12 cellular contexts compared by ENCODE assay signal in genomic region chr6:12313992-12314589, GRCh38. TPM values are rescaled to one million over a fixed set of nuclear protein-coding genes. Genes with fewer than 3 reads are reported as not detected.
DNase-seq lines count a peak whose midpoint lies in the region; ATAC-seq, FAIRE-seq and TF ChIP-seq lines count a peak whose summit lies in the region.
"Had no signal": no experiment of that assay in that cellular context is flagged by ENCODE, and none has a peak within 500 bp of the region (broad histone marks: within the 10 kb centered on the region; RNA-seq: fewer than 3 reads in every experiment).

No MANE protein-coding gene starts in this region.

- H3K79me2 ChIP-seq in ACC112 (ENCODE audit: control insufficient read depth, insufficient read depth, low read length, unreplicated experiment) (no peaks in the 10 kb centered on the region), endothelial cell of umbilical vein (ENCODE audit: control insufficient read depth, insufficient read depth, low read length) (no peaks in the 10 kb centered on the region)

- no peaks in the 10 kb centered on the region for H3K9me1 ChIP-seq in endothelial cell of umbilical vein (replicated peaks; ENCODE audit: control insufficient read depth, extremely low read depth, insufficient read depth, low read length)

- DNase-seq in MG63, result peak; percentile 58
- DNase-seq in endothelial cell of umbilical vein (ENCODE audit: low read depth, low spot score), result peak; percentile 89
- DNase-seq in mucosa of gallbladder (ENCODE audit: low spot score), result peak; percentile 80
- no peak for DNase-seq in GOT3 (lab: John Stamatoyannopoulos, UW)
- DNase-seq: activated CD4-positive, alpha-beta T cell treated with anti-CD3 and anti-CD28 coated beads, Interleukin-2, amount 10 ng/mL, durations not matched to agents 7 days and 5 days; activated gamma-delta T cell; NCI-H748 treated with DMSO at 0.1 percent for 48 hours; stimulated activated CD4-positive, alpha-beta T cell treated with anti-CD3 and anti-CD28 coated beads, Interleukin-15, amount 100 ng/mL, for 24 hours had no signal

- CTCF ChIA-PET in endothelial cell of umbilical vein (lab: Charles Lee), result interaction anchor here (0.7 to 6.3 kb wide), 17 partner anchors 10 to 659 kb away, joined by 3 to 67 read pairs (median 4); no protein-coding TSS in a partner anchor

- H4K20me1 ChIP-seq in endothelial cell of umbilical vein (replicated peaks; ENCODE audit: control insufficient read depth, extremely low read depth, insufficient read depth, low read length), result no peaks in the 10 kb centered on the region

- H3K27ac ChIP-seq in ACC112 (ENCODE audit: low read depth, low read length) (no peak overlapping the region), endothelial cell of umbilical vein (ENCODE audit: insufficient read depth, low read depth, low read length) (peak overlapping the region; percentile 77)

- H3K36me3 ChIP-seq in ACC112 (ENCODE audit: insufficient read depth, low read length), result no peaks in the 10 kb centered on the region
- H3K36me3 ChIP-seq in MG63, result no peaks in the 10 kb centered on the region
- no peaks in the 10 kb centered on the region for H3K36me3 ChIP-seq in endothelial cell of umbilical vein (ENCODE audit: control insufficient read depth in 2 of 2, extremely low read depth in 1 of 2, insufficient read depth in 2 of 2, low read length in 2 of 2)

- peak overlapping the region; percentile 42 for H3K9ac ChIP-seq in endothelial cell of umbilical vein (replicated peaks; ENCODE audit: extremely low read depth, insufficient read depth, low read length)

- TF ChIP-seq CTCF in endothelial cell of umbilical vein (IDR thresholded peaks at IDR 0.05; ENCODE audit: extremely low read depth in 1 of 2, insufficient read depth in 1 of 2, low read depth in 1 of 2, low read length in 2 of 2), result no peak

- dilution Hi-C loops in endothelial cell of umbilical vein (cut with MboI; ENCODE audit: extremely low pct_ligation_motif_present, low sequenced_read_pairs), result no loop called here

- no peaks in the 10 kb centered on the region for H3K27me3 ChIP-seq in ACC112 (ENCODE audit: insufficient read depth, low read length)
- no peaks in the 10 kb centered on the region for H3K27me3 ChIP-seq in MG63
- no peaks in the 10 kb centered on the region for H3K27me3 ChIP-seq in endothelial cell of umbilical vein (ENCODE audit: control insufficient read depth in 2 of 2, insufficient read depth in 2 of 2, low read length in 2 of 2)

- POLR2A ChIA-PET in endothelial cell of umbilical vein (lab: Charles Lee), result interaction anchor here (0.9 to 1.8 kb wide), 4 partner anchors 10 to 24 kb away, joined by 3 to 11 read pairs (median 6); partner anchors contain the start of gene EDN1

- no peak for ATAC-seq in GM19463 (IDR thresholded peaks at IDR 0.05; ENCODE audit: unreplicated experiment)
- ATAC-seq in HG03095 (IDR thresholded peaks at IDR 0.05; ENCODE audit: unreplicated experiment), result no peak
- no peak for ATAC-seq in HG02759 (IDR thresholded peaks at IDR 0.05; ENCODE audit: unreplicated experiment)

- H2AFZ ChIP-seq in ACC112 (ENCODE audit: low read length, unreplicated experiment), result peak overlapping the region; percentile 3
- peak overlapping the region; percentile 39 for H2AFZ ChIP-seq in endothelial cell of umbilical vein (ENCODE audit: low read depth, low read length)

- TSS peak; percentile 49 for BruUV-seq in endothelial cell of umbilical vein (replicated peaks; lab: Mats Ljungman, UMichigan)

- peaks cover 14% of the 10 kb centered on the region for H3K9me3 ChIP-seq in MG63
- H3K9me3 ChIP-seq in endothelial cell of umbilical vein (replicated peaks; ENCODE audit: control insufficient read depth, insufficient read depth, low read length), result no peaks in the 10 kb centered on the region

- TF ChIP-seq POLR2A in endothelial cell of umbilical vein (IDR thresholded peaks at IDR 0.05; ENCODE audit: low read depth, low read length), result no peak

- intact Hi-C loops in endothelial cell of umbilical vein (cut with micrococcal nuclease), result loop anchor here (1.0 to 5.0 kb wide), 5 partner anchors 10 to 271 kb away; no protein-coding TSS in a partner anchor

- peaks cover 21% of the 10 kb centered on the region for H3K4me1 ChIP-seq in ACC112 (ENCODE audit: control insufficient read depth, insufficient read depth, low read length, unreplicated experiment)
- peaks cover 23% of the 10 kb centered on the region for H3K4me1 ChIP-seq in endothelial cell of umbilical vein (ENCODE audit: control insufficient read depth, extremely low read depth, insufficient read depth, low read length)

- H3K4me3 ChIP-seq in ACC112 (ENCODE audit: low read depth, low read length), result no peak overlapping the region; the same call in 1 of the 2 replicates
- no peak overlapping the region for H3K4me3 ChIP-seq in MG63
- H3K4me3 ChIP-seq in endothelial cell of umbilical vein (replicated peaks in 1 of 3; ENCODE audit: insufficient read depth in 1 of 3, low read depth in 1 of 3, low read length in 3 of 3), result no peak overlapping the region

- peak; percentile 75 for FAIRE-seq in endothelial cell of umbilical vein (lab: Jason Lieb, UNC)

- H3K4me2 ChIP-seq in endothelial cell of umbilical vein (ENCODE audit: insufficient read depth, low read length), result peak overlapping the region; percentile 30

TF ChIP-seq in endothelial cell of umbilical vein, 7 proteins besides CTCF, POLR2A, EP300 and RAD21:
- TF ChIP-seq POLR2AphosphoS5 (IDR thresholded peaks at IDR 0.05; ENCODE audit: insufficient read depth, low read depth, low read length) (no peak), GATA2 (IDR thresholded peaks at IDR 0.05; ENCODE audit: insufficient read depth, insufficient read length, low read depth, low read length) (peak; percentile 20), MAX (IDR thresholded peaks at IDR 0.05; ENCODE audit: insufficient read depth, insufficient read length) (no peak), JUN (IDR thresholded peaks at IDR 0.05; ENCODE audit: borderline replicate concordance, insufficient read depth, insufficient read length, low read depth) (peak; percentile 67), FOS (IDR thresholded peaks at IDR 0.05; ENCODE audit: borderline replicate concordance, insufficient read depth, low read length) (peak; percentile 18)

RNA-seq across cellular contexts. Expression of gene EDN1, which starts 23.9 kb away (rescaled TPM):
- total RNA-seq in MG63 (2014; rRNA removed; shearing (Covaris generic); ENCODE audit: low replicate concordance), result 23.2 and 26.8 TPM in 2 replicates
- total RNA-seq in endothelial cell of umbilical vein (493 and 514 TPM in 2 replicates), mucosa of gallbladder (6.5 TPM)
- 492 and 498 TPM in 2 replicates for polyA plus RNA-seq in endothelial cell of umbilical vein
- 660 and 712 TPM in 2 replicates for polyA plus RNA-seq in endothelial cell of umbilical vein (2011; cell fraction: cytosol; rRNA removed)
- 777 and 878 TPM in 2 replicates for polyA plus RNA-seq in endothelial cell of umbilical vein (2011; cell fraction: nucleus; rRNA removed)
- 406 and 493 TPM in 2 replicates for polyA plus RNA-seq in endothelial cell of umbilical vein (2012)
- 345 and 433 TPM in 2 replicates for polyA minus RNA-seq in endothelial cell of umbilical vein
- polyA minus RNA-seq in endothelial cell of umbilical vein (2011; cell fraction: cytosol; rRNA and poly(A)+ RNA removed), result 1.2 TPM
- 248 and 267 TPM in 2 replicates for polyA minus RNA-seq in endothelial cell of umbilical vein (2011; cell fraction: nucleus; rRNA and poly(A)+ RNA removed)

Comparison
In these comparisons a context has a peak if more than half of its experiments do, and no peak if none do; other contexts are left out.
1. RNA of gene EDN1, which starts 23.9 kb away (total RNA-seq): 493 to 514 TPM in endothelial cell of umbilical vein; 23.2 to 26.8 TPM in MG63 and 6.5 TPM in mucosa of gallbladder (single experiment); every median in the first group is over 10 times any median in the second.